Comparison of ENCODE assay signal across 20 cellular contexts in genomic region chr4:156805696-156806095, GRCh38.
A peak's percentile ranks its signal among the peaks of the same experiment; 100 is the strongest.
DNase-seq lines count a peak whose midpoint lies in the region; ATAC-seq, FAIRE-seq and TF ChIP-seq lines count a peak whose summit lies in the region.
"Had no signal": no experiment of that assay in that cellular context is flagged by ENCODE, and none has a peak within 500 bp of the region (broad histone marks: within the 10 kb centered on the region; RNA-seq: fewer than 3 reads in every experiment).

No MANE protein-coding gene starts in this region.

- no peaks in the 10 kb centered on the region for H3K9me1 ChIP-seq in keratinocyte (ENCODE audit: control insufficient read depth, extremely low read depth, insufficient read depth, low read length)

- DNase-seq in COLO829 (ENCODE audit: low spot score): peak; percentile 37
- peak; percentile 21 for DNase-seq in NCI-H1105 (lab: John Stamatoyannopoulos, UW)
- DNase-seq in RWPE2 (ENCODE audit: low spot score): no peak
- no peak for DNase-seq in keratinocyte (ENCODE audit: low read depth, low spot score)
- no peak for DNase-seq in activated naive CD8-positive, alpha-beta T cell treated with anti-CD3 and anti-CD28 coated beads for 36 hours
- DNase-seq in T-helper 2 cell treated with Interferon-gamma antibody and Interleukin-4, amounts not matched to agents 5 μg/mL and 100 μg/mL, for 36 hours (ENCODE audit: low spot score): no peak
- no peak for DNase-seq in activated naive CD8-positive, alpha-beta T cell treated with anti-CD3 and anti-CD28 coated beads, Interleukin-2, amount 50 U/mL, for 24 hours
- DNase-seq: activated effector memory CD4-positive, alpha-beta T cell treated with anti-CD3 and anti-CD28 coated beads, Interleukin-2, amount 50 U/mL, for 16 hours; CD4-positive, CD25-positive, alpha-beta regulatory T cell; dermis blood vessel endothelial cell; left cardiac atrium; MG63; NCI-H345; stimulated activated naive B cell treated with anti-CD40 and anti-IgM and Interleukin-4, amounts not matched to agents 10 μg/mL and 1 μg/mL and 100 μg/mL, for 72 hours had no signal

- no peaks in the 10 kb centered on the region for H4K20me1 ChIP-seq in keratinocyte (ENCODE audit: control insufficient read depth, extremely low read depth, insufficient read depth, low read length)

- H3K9me3 ChIP-seq in RWPE2 (ENCODE audit: severe bottlenecking) (no peaks in the 10 kb centered on the region), keratinocyte (ENCODE audit: control insufficient read depth, low read depth, low read length) (no peaks in the 10 kb centered on the region)
- H3K9me3 ChIP-seq: ascending aorta, HAP-1, MG63, tibial nerve had no signal

- peaks cover 4% of the 10 kb centered on the region; the same call in 1 of the 2 replicates for H3K36me3 ChIP-seq in RWPE2 (ENCODE audit: low read depth)
- no peaks in the 10 kb centered on the region for H3K36me3 ChIP-seq in keratinocyte (ENCODE audit: control insufficient read depth in 2 of 2, extremely low read depth in 1 of 2, insufficient read depth in 2 of 2, low read length in 2 of 2)
- H3K36me3 ChIP-seq: ascending aorta, HAP-1, tibial nerve had no signal

- H3K4me3 ChIP-seq in RWPE2 (ENCODE audit: severe bottlenecking) (no peak overlapping the region), keratinocyte (ENCODE audit: control insufficient read depth in 2 of 3, extremely low read depth in 1 of 3, insufficient read depth in 2 of 3, low read depth in 1 of 3, low read length in 3 of 3) (no peak overlapping the region)
- H3K4me3 ChIP-seq: ascending aorta, HAP-1, MG63, tibial nerve had no signal

- peak overlapping the region; percentile 61 for H3K4me2 ChIP-seq in keratinocyte (ENCODE audit: control insufficient read depth, extremely low read depth, insufficient read depth, low read depth, low read length)

- TF ChIP-seq CTCF in RWPE2 (IDR thresholded peaks at IDR 0.05; ENCODE audit: poor library complexity, severe bottlenecking) (no peak), keratinocyte (optimal IDR thresholded peaks at IDR 0.05 in 1 of 3, IDR thresholded peaks at IDR 0.05 in 1 of 3, conservative IDR thresholded peaks at IDR 0.05 in 1 of 3; ENCODE audit: extremely low read depth in 1 of 3, insufficient read depth in 2 of 3, low read length in 3 of 3) (no peak)

- ATAC-seq in RWPE2 (ENCODE audit: low read depth): peak; percentile 94
- no peak for ATAC-seq in activated naive CD8-positive, alpha-beta T cell treated with anti-CD3 and anti-CD28 coated beads, Interleukin-2, amount 50 U/mL, for 24 hours
- no peak for ATAC-seq in HG03135 (IDR thresholded peaks at IDR 0.05; ENCODE audit: unreplicated experiment)
- ATAC-seq: left cardiac atrium; Panc1; stimulated activated naive B cell treated with anti-CD40 and anti-IgM and Interleukin-4, amounts not matched to agents 10 μg/mL and 1 μg/mL and 100 μg/mL, for 72 hours had no signal

- H3K36me3 Mint-ChIP-seq in activated naive CD8-positive, alpha-beta T cell treated with anti-CD3 and anti-CD28 coated beads for 36 hours: no peaks in the 10 kb centered on the region
- no peaks in the 10 kb centered on the region for H3K36me3 Mint-ChIP-seq in T-helper 2 cell treated with Interferon-gamma antibody and Interleukin-4, amounts not matched to agents 5 μg/mL and 100 μg/mL, for 36 hours (ENCODE audit: low read depth)
- no peaks in the 10 kb centered on the region for H3K36me3 Mint-ChIP-seq in activated naive CD8-positive, alpha-beta T cell treated with anti-CD3 and anti-CD28 coated beads, Interleukin-2, amount 50 U/mL, for 24 hours (ENCODE audit: low read depth)
- H3K36me3 Mint-ChIP-seq: CD4-positive, CD25-positive, alpha-beta regulatory T cell; stimulated activated naive B cell treated with anti-CD40 and anti-IgM and Interleukin-4, amounts not matched to agents 10 μg/mL and 1 μg/mL and 100 μg/mL, for 72 hours had no signal

- H3K9me3 Mint-ChIP-seq in activated naive CD8-positive, alpha-beta T cell treated with anti-CD3 and anti-CD28 coated beads for 36 hours: no peaks in the 10 kb centered on the region
- H3K9me3 Mint-ChIP-seq in T-helper 2 cell treated with Interferon-gamma antibody and Interleukin-4, amounts not matched to agents 5 μg/mL and 100 μg/mL, for 36 hours: no peaks in the 10 kb centered on the region
- H3K9me3 Mint-ChIP-seq in activated naive CD8-positive, alpha-beta T cell treated with anti-CD3 and anti-CD28 coated beads, Interleukin-2, amount 50 U/mL, for 24 hours: no peaks in the 10 kb centered on the region
- H3K9me3 Mint-ChIP-seq: stimulated activated naive B cell treated with anti-CD40 and anti-IgM and Interleukin-4, amounts not matched to agents 10 μg/mL and 1 μg/mL and 100 μg/mL, for 72 hours had no signal

- peak overlapping the region; percentile 37 for H3K9ac ChIP-seq in keratinocyte (ENCODE audit: control insufficient read depth, extremely low read depth, insufficient read depth, low read length)
- H3K9ac ChIP-seq: parathyroid adenoma had no signal

- FAIRE-seq in keratinocyte (lab: Jason Lieb, UNC): peak; percentile 92

- no peaks in the 10 kb centered on the region for H3K79me2 ChIP-seq in keratinocyte (ENCODE audit: control insufficient read depth, insufficient read depth, low read length)
- H3K79me2 ChIP-seq: parathyroid adenoma had no signal

- H3K27me3 ChIP-seq in RWPE2 (ENCODE audit: insufficient read depth, poor library complexity, severe bottlenecking) (no peaks in the 10 kb centered on the region), keratinocyte (ENCODE audit: control insufficient read depth, extremely low read depth, insufficient read depth, low read length) (no peaks in the 10 kb centered on the region)
- H3K27me3 ChIP-seq: ascending aorta, MG63, tibial nerve had no signal

- H3K4me1 Mint-ChIP-seq in activated naive CD8-positive, alpha-beta T cell treated with anti-CD3 and anti-CD28 coated beads for 36 hours: no peaks in the 10 kb centered on the region
- no peaks in the 10 kb centered on the region for H3K4me1 Mint-ChIP-seq in T-helper 2 cell treated with Interferon-gamma antibody and Interleukin-4, amounts not matched to agents 5 μg/mL and 100 μg/mL, for 36 hours (ENCODE audit: low read depth)
- H3K4me1 Mint-ChIP-seq in activated naive CD8-positive, alpha-beta T cell treated with anti-CD3 and anti-CD28 coated beads, Interleukin-2, amount 50 U/mL, for 24 hours: no peaks in the 10 kb centered on the region
- H3K4me1 Mint-ChIP-seq: CD4-positive, CD25-positive, alpha-beta regulatory T cell; stimulated activated naive B cell treated with anti-CD40 and anti-IgM and Interleukin-4, amounts not matched to agents 10 μg/mL and 1 μg/mL and 100 μg/mL, for 72 hours had no signal

- H3K4me1 ChIP-seq in RWPE2 (ENCODE audit: insufficient read depth, poor library complexity, severe bottlenecking) (peaks cover 48% of the 10 kb centered on the region), keratinocyte (ENCODE audit: control insufficient read depth, extremely low read depth, insufficient read depth, low read length) (peaks cover 12% of the 10 kb centered on the region)
- H3K4me1 ChIP-seq: tibial nerve had no signal

- H3K27ac ChIP-seq in RWPE2 (ENCODE audit: poor library complexity, severe bottlenecking) (peak overlapping the region; percentile 62), keratinocyte (ENCODE audit: control insufficient read depth, insufficient read depth, low read length) (peak overlapping the region; percentile 59)
- H3K27ac ChIP-seq: ascending aorta, parathyroid adenoma, tibial nerve had no signal

- dilution Hi-C loops in keratinocyte (cut with MboI; ENCODE audit: extremely low pct_ligation_motif_present, low sequenced_read_pairs): no loop called here

- H3K4me3 Mint-ChIP-seq in activated naive CD8-positive, alpha-beta T cell treated with anti-CD3 and anti-CD28 coated beads for 36 hours: no peak overlapping the region
- no peak overlapping the region for H3K4me3 Mint-ChIP-seq in T-helper 2 cell treated with Interferon-gamma antibody and Interleukin-4, amounts not matched to agents 5 μg/mL and 100 μg/mL, for 36 hours
- no peak overlapping the region for H3K4me3 Mint-ChIP-seq in activated naive CD8-positive, alpha-beta T cell treated with anti-CD3 and anti-CD28 coated beads, Interleukin-2, amount 50 U/mL, for 24 hours
- H3K4me3 Mint-ChIP-seq: CD4-positive, CD25-positive, alpha-beta regulatory T cell; stimulated activated naive B cell treated with anti-CD40 and anti-IgM and Interleukin-4, amounts not matched to agents 10 μg/mL and 1 μg/mL and 100 μg/mL, for 72 hours had no signal

- no peaks in the 10 kb centered on the region for H3K27me3 Mint-ChIP-seq in activated naive CD8-positive, alpha-beta T cell treated with anti-CD3 and anti-CD28 coated beads for 36 hours
- H3K27me3 Mint-ChIP-seq in T-helper 2 cell treated with Interferon-gamma antibody and Interleukin-4, amounts not matched to agents 5 μg/mL and 100 μg/mL, for 36 hours (ENCODE audit: low read depth): no peaks in the 10 kb centered on the region
- H3K27me3 Mint-ChIP-seq in activated naive CD8-positive, alpha-beta T cell treated with anti-CD3 and anti-CD28 coated beads, Interleukin-2, amount 50 U/mL, for 24 hours: no peaks in the 10 kb centered on the region
- H3K27me3 Mint-ChIP-seq: CD4-positive, CD25-positive, alpha-beta regulatory T cell; stimulated activated naive B cell treated with anti-CD40 and anti-IgM and Interleukin-4, amounts not matched to agents 10 μg/mL and 1 μg/mL and 100 μg/mL, for 72 hours had no signal

- no peak overlapping the region for H3K27ac Mint-ChIP-seq in activated naive CD8-positive, alpha-beta T cell treated with anti-CD3 and anti-CD28 coated beads for 36 hours
- H3K27ac Mint-ChIP-seq in T-helper 2 cell treated with Interferon-gamma antibody and Interleukin-4, amounts not matched to agents 5 μg/mL and 100 μg/mL, for 36 hours: no peak overlapping the region
- no peak overlapping the region for H3K27ac Mint-ChIP-seq in activated naive CD8-positive, alpha-beta T cell treated with anti-CD3 and anti-CD28 coated beads, Interleukin-2, amount 50 U/mL, for 24 hours
- H3K27ac Mint-ChIP-seq: CD4-positive, CD25-positive, alpha-beta regulatory T cell; stimulated activated naive B cell treated with anti-CD40 and anti-IgM and Interleukin-4, amounts not matched to agents 10 μg/mL and 1 μg/mL and 100 μg/mL, for 72 hours had no signal

- no peak overlapping the region for H2AFZ ChIP-seq in keratinocyte (ENCODE audit: control insufficient read depth, low read length)
- H2AFZ ChIP-seq: parathyroid adenoma had no signal

Comparison
In these comparisons a context has a peak if more than half of its experiments do, and no peak if none do; other contexts are left out.
1. DNase-seq: peak in COLO829 (single experiment) and NCI-H1105 (single experiment); none in RWPE2 (single experiment), keratinocyte (single experiment), activated naive CD8-positive, alpha-beta T cell treated with anti-CD3 and anti-CD28 coated beads for 36 hours (single experiment), T-helper 2 cell treated with Interferon-gamma antibody and Interleukin-4, amounts not matched to agents 5 μg/mL and 100 μg/mL, for 36 hours (single experiment) and activated naive CD8-positive, alpha-beta T cell treated with anti-CD3 and anti-CD28 coated beads, Interleukin-2, amount 50 U/mL, for 24 hours (single experiment).